ENCODE assay signal across 12 cellular contexts in the genomic region with DNA sequence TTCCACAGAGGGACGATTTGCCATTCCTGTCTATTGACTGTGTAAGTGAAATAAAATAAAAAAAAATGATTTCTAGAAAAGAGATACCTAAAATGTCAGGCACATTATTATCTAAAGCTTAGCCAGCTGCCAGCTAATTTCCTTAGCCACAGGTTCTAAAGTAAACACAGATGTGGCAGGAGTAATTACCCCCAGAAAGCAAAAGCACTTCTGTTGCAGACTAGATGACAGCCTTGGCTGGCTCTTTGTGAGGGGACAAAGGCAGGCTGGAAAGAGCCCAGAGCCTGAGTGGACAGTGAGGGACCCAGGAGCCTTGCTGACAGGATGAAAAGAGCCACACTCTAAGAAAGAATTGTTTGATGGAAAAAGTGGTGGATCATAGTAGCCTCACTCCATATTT.
DNase-seq lines count a peak whose midpoint lies in the region; ATAC-seq and TF ChIP-seq lines count a peak whose summit lies in the region.
"Had no signal": no experiment of that assay in that cellular context is flagged by ENCODE, and none has a peak within 500 bp of the region (broad histone marks: within the 10 kb centered on the region; RNA-seq: fewer than 3 reads in every experiment).

No MANE protein-coding gene starts in this region.

- H3K27me3 ChIP-seq in MM.1S (replicated peaks; ENCODE audit: insufficient read depth, low read length) (no peaks in the 10 kb centered on the region), ectodermal cell (ENCODE audit: control insufficient read depth, insufficient read depth, low read length, poor library complexity, severe bottlenecking) (no peaks in the 10 kb centered on the region)
- H3K27me3 ChIP-seq: esophagus muscularis mucosa had no signal

- no peaks in the 10 kb centered on the region for H3F3A ChIP-seq in MM.1S (ENCODE audit: insufficient read depth, low read length)

- H3K27ac ChIP-seq in MM.1S (ENCODE audit: low read length) (no peak overlapping the region), ectodermal cell (ENCODE audit: insufficient read depth, low read depth, low read length, poor library complexity, severe bottlenecking) (peak overlapping the region; percentile 83)
- H3K27ac ChIP-seq: esophagus muscularis mucosa, left ventricle myocardium inferior had no signal

- H3K4me3 ChIP-seq in MM.1S (ENCODE audit: low read length): no peak overlapping the region
- H3K4me3 ChIP-seq in ectodermal cell (ENCODE audit: insufficient read depth, low read depth, low read length): no peak overlapping the region
- H3K4me3 ChIP-seq: esophagus muscularis mucosa, left ventricle myocardium inferior had no signal

- H2AFZ ChIP-seq in MM.1S (ENCODE audit: low read length): no peak overlapping the region

- no peaks in the 10 kb centered on the region for H3K36me3 ChIP-seq in MM.1S (replicated peaks; ENCODE audit: insufficient read depth, low read length)
- no peaks in the 10 kb centered on the region for H3K36me3 ChIP-seq in ectodermal cell (ENCODE audit: control insufficient read depth, insufficient read depth, low read length)
- H3K36me3 ChIP-seq: esophagus muscularis mucosa, left ventricle myocardium inferior had no signal

- WGBS in ectodermal cell, 2 experiments: 29 to 50% methylated on average over 1 of the region's 1 CpG

- ATAC-seq in HG02763 (IDR thresholded peaks at IDR 0.05; ENCODE audit: unreplicated experiment): no peak

- no peaks in the 10 kb centered on the region for H4K20me1 ChIP-seq in MM.1S (ENCODE audit: insufficient read depth, low read length)

- no peaks in the 10 kb centered on the region for H3K9me2 ChIP-seq in MM.1S (replicated peaks; ENCODE audit: insufficient read depth, low read length)

- no peaks in the 10 kb centered on the region for H3K79me2 ChIP-seq in MM.1S (ENCODE audit: low read length)

- H3K4me1 ChIP-seq in MM.1S (ENCODE audit: low read length): 0 out of 2 replicates have a peak, but pooled peaks cover 3% of the 10 kb centered on the region
- H3K4me1 ChIP-seq in ectodermal cell (ENCODE audit: control insufficient read depth, insufficient read depth, low read length): peaks cover 24% of the 10 kb centered on the region
- H3K4me1 ChIP-seq: left ventricle myocardium inferior had no signal

- no peaks in the 10 kb centered on the region for H3K9me3 ChIP-seq in MM.1S (replicated peaks; ENCODE audit: insufficient read depth, low read length)
- H3K9me3 ChIP-seq in ectodermal cell (ENCODE audit: control insufficient read depth, low read length): peaks cover 3% of the 10 kb centered on the region
- H3K9me3 ChIP-seq: esophagus muscularis mucosa, left ventricle myocardium inferior had no signal

- no peak overlapping the region for H3K9ac ChIP-seq in MM.1S (ENCODE audit: low read length)

- TF ChIP-seq CTCF in MM.1S (IDR thresholded peaks at IDR 0.05; ENCODE audit: low read length): no peak

- DNase-seq in MM.1S (peak; percentile 19), NCI-H524 (lab: John Stamatoyannopoulos, UW) (peak; percentile 33 to 72), retina (peak; percentile 30), epidermal melanocyte (ENCODE audit: insufficient read length, low spot score) (no peak), SK-N-DZ (ENCODE audit: low spot score) (no peak)
- no peak for DNase-seq in activated T-cell treated with anti-CD3 and anti-CD28 coated beads, Interleukin-2, amount 50 U/mL, for 1 hour
- DNase-seq: activated CD4-positive, alpha-beta T cell treated with anti-CD3 and anti-CD28 coated beads, Interleukin-2, amount 50 U/mL, for 48 hours; left ventricle myocardium inferior; stimulated activated CD8-positive, alpha-beta memory T cell treated with anti-CD3 and anti-CD28 coated beads, Interleukin-4, amount 100 ng/mL, for 48 hours had no signal

- H3K4me2 ChIP-seq in MM.1S (ENCODE audit: low read depth, low read length): no peak overlapping the region

Comparison
In these comparisons a context has a peak if more than half of its experiments do, and no peak if none do; other contexts are left out.
1. DNase-seq: peak in MM.1S (single experiment), NCI-H524 (2 of 2) and retina (single experiment); none in epidermal melanocyte (single experiment), SK-N-DZ (single experiment) and activated T-cell treated with anti-CD3 and anti-CD28 coated beads, Interleukin-2, amount 50 U/mL, for 1 hour (single experiment).